Comparison of ENCODE assay signal across 22 cellular contexts in the genomic region with DNA sequence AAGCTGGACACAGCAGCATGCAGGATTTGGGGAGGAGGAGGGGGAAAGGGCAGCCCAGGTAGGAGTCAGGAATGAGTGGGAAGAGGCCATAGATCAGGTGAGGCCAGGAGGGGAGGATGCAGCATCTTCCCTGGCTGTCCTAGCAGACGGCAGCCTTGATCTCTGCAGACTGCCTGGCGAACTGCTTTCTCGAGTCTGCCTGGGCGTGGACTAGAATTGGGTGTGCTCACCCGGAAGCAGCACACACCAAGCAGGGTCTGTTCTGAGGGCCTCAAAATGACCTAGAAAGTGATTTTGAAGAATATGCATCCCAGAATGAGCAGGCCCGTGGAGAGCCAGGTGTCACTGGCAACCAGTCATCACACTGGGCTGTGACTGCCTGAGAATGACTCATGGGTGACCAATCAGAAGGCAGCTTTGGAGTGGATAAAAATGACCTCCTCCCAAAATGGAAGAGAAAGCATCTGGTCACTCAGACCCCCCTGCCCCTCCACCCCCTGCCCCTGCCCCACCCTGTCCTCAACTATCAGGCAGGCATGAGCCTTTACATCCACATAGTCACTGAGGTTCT.
DNase-seq lines count a peak whose midpoint lies in the region; ATAC-seq lines count a peak whose summit lies in the region.
"Had no signal": no experiment of that assay in that cellular context is flagged by ENCODE, and none has a peak within 500 bp of the region (broad histone marks: within the 10 kb centered on the region; RNA-seq: fewer than 3 reads in every experiment).

No MANE protein-coding gene starts in this region.

- ATAC-seq in sciatic nerve = no peak
- ATAC-seq: gastrocnemius medialis; natural killer cell treated with Interleukin-12 subunit alpha and Interleukin-12 subunit beta and Interleukin-15 and Interleukin-18, amount 100 ng/mL, for 72 hours had no signal

- peak; percentile 3 for DNase-seq in ELR (ENCODE audit: low read depth)
- DNase-seq in M059J (ENCODE audit: low read depth) = peak; percentile 17
- peak; percentile 78 for DNase-seq in cerebellum (ENCODE audit: low spot score)
- peak; percentile 26 for DNase-seq in posterior vena cava (ENCODE audit: low spot score)
- DNase-seq in sciatic nerve (ENCODE audit: low spot score) = no peak
- DNase-seq in NCI-H2107 treated with DMSO at 0.1 percent for 48 hours (lab: John Stamatoyannopoulos, UW; ENCODE audit: unreplicated experiment) = no peak
- no peak for DNase-seq in cardiac septum (ENCODE audit: low spot score)
- DNase-seq: activated CD4-positive, alpha-beta memory T cell treated with anti-CD3 and anti-CD28 coated beads, Interleukin-2, amount 10 ng/mL, durations not matched to agents 7 days and 5 days; activated naive CD4-positive, alpha-beta T cell; activated T-cell treated with anti-CD3 and anti-CD28 coated beads for 4 hours; AML-193; central memory CD4-positive, alpha-beta T cell; EL; gastrocnemius medialis; NCI-H1436 treated with DMSO at 0.1 percent for 48 hours; NCI-H2171 treated with DMSO at 0.1 percent for 48 hours; NCI-H774; PC-9; stimulated activated CD4-positive, alpha-beta T cell treated with anti-CD3 and anti-CD28 coated beads, Interleukin-2, amount 100 ng/mL, for 24 hours; stimulated activated naive CD4-positive, alpha-beta T cell; T-helper 9 cell had no signal

- intact Hi-C loops in posterior vena cava (cut with DNase I) (no loop called here), sciatic nerve (cut with DNase I) (no loop called here), cardiac septum (cut with DNase I) (no loop called here)

Comparison
In these comparisons a context has a peak if more than half of its experiments do, and no peak if none do; other contexts are left out.
1. DNase-seq: peak in ELR (single experiment), M059J (single experiment), cerebellum (single experiment) and posterior vena cava (single experiment); none in sciatic nerve (single experiment), NCI-H2107 treated with DMSO at 0.1 percent for 48 hours (single experiment) and cardiac septum (single experiment).